1 cellular context compared by ENCODE assay signal in genomic region chr15:80989518-80990478, GRCh38.
TF ChIP-seq lines count a peak whose summit lies in the region.

TSS of gene MESD (minus strand) at chr15:80989819. CDS start at chr15:80989791, 28 bp downstream.

TF ChIP-seq in HepG2, 621 proteins besides CTCF, POLR2A, EP300 and RAD21 (continued from another document and continues in another):
- TF ChIP-seq ZSCAN21 (CRISPR knock-in tag; IDR thresholded peaks at IDR 0.05; ENCODE audit: borderline replicate concordance) (peak; percentile 79; the same call in 1 of the 2 replicates), ZNF766 (CRISPR knock-in tag; IDR thresholded peaks at IDR 0.05; ENCODE audit: borderline replicate concordance) (no peak), ZNF101 (CRISPR knock-in tag; IDR thresholded peaks at IDR 0.05; ENCODE audit: borderline replicate concordance, low read depth) (no peak), ZBTB14 (CRISPR knock-in tag; IDR thresholded peaks at IDR 0.05) (peak; percentile 67), SMAD9 (CRISPR knock-in tag; IDR thresholded peaks at IDR 0.05) (no peak), TBX3 (IDR thresholded peaks at IDR 0.05; ENCODE audit: borderline replicate concordance) (no peak), FOXA1 (IDR thresholded peaks at IDR 0.05) (no peak), FOXA1 (CRISPR knock-in tag; IDR thresholded peaks at IDR 0.05) (0 out of 2 replicates have a peak, but pooled peaks have one; percentile 8), PREB (CRISPR knock-in tag; IDR thresholded peaks at IDR 0.05) (0 out of 2 replicates have a peak, but pooled peaks have one; percentile 27), SIN3A (IDR thresholded peaks at IDR 0.05; ENCODE audit: borderline replicate concordance, low read depth, low read length) (peak; percentile 57; the same call in 1 of the 2 replicates), RBAK (CRISPR knock-in tag; IDR thresholded peaks at IDR 0.05) (no peak), ZNF784 (CRISPR knock-in tag; IDR thresholded peaks at IDR 0.05; ENCODE audit: borderline replicate concordance) (no peak), SIX1 (CRISPR knock-in tag; IDR thresholded peaks at IDR 0.05; ENCODE audit: borderline replicate concordance) (no peak), DNMT3B (CRISPR knock-in tag; conservative IDR thresholded peaks at IDR 0.05) (no peak), TSC22D2 (CRISPR knock-in tag; IDR thresholded peaks at IDR 0.05; ENCODE audit: borderline replicate concordance) (no peak), GPBP1L1 (CRISPR knock-in tag; IDR thresholded peaks at IDR 0.05) (no peak), POLR2G (IDR thresholded peaks at IDR 0.05; ENCODE audit: low read depth, low read length) (peak; percentile 91), NFE2L2 (IDR thresholded peaks at IDR 0.05; ENCODE audit: low read length) (no peak), MTERF4 (CRISPR knock-in tag; IDR thresholded peaks at IDR 0.05) (no peak), TFDP1 (CRISPR knock-in tag; IDR thresholded peaks at IDR 0.05; ENCODE audit: borderline replicate concordance) (peak; percentile 80; the same call in 1 of the 2 replicates), POGZ (CRISPR knock-in tag; IDR thresholded peaks at IDR 0.05) (peak; percentile 51; the same call in 1 of the 2 replicates), ASH2L (IDR thresholded peaks at IDR 0.05; ENCODE audit: insufficient read length, low read depth, low read length) (peak; percentile 74), ZNF335 (CRISPR knock-in tag; IDR thresholded peaks at IDR 0.05) (0 out of 2 replicates have a peak, but pooled peaks have one; percentile 31), ZFY (CRISPR knock-in tag; IDR thresholded peaks at IDR 0.05) (peak; percentile 84), ZHX1 (CRISPR knock-in tag; IDR thresholded peaks at IDR 0.05; ENCODE audit: low read depth) (0 out of 2 replicates have a peak, but pooled peaks have one; percentile 55), AGO2 (optimal IDR thresholded peaks at IDR 0.05; ENCODE audit: low read depth, low read length) (peak; percentile 53), ZNF143 (CRISPR knock-in tag; IDR thresholded peaks at IDR 0.05) (peak; percentile 43; the same call in 1 of the 2 replicates), SMARCC2 (IDR thresholded peaks at IDR 0.05) (no peak), HIC2 (CRISPR knock-in tag; IDR thresholded peaks at IDR 0.05; ENCODE audit: low read depth) (no peak), YEATS4 (CRISPR knock-in tag; IDR thresholded peaks at IDR 0.05; ENCODE audit: borderline replicate concordance) (peak; percentile 79), ZNF281 (CRISPR knock-in tag; IDR thresholded peaks at IDR 0.05; ENCODE audit: borderline replicate concordance) (0 out of 2 replicates have a peak, but pooled peaks have one; percentile 18), ZNF263 (CRISPR knock-in tag; IDR thresholded peaks at IDR 0.05) (0 out of 2 replicates have a peak, but pooled peaks have one; percentile 9), RBM39 (IDR thresholded peaks at IDR 0.05; ENCODE audit: low read depth, low read length, poor library complexity, severe bottlenecking) (peak; percentile 58), NFIB (CRISPR knock-in tag; IDR thresholded peaks at IDR 0.05; ENCODE audit: borderline replicate concordance) (no peak), RAD51 (IDR thresholded peaks at IDR 0.05; ENCODE audit: borderline replicate concordance) (no peak), ZNF570 (CRISPR knock-in tag; IDR thresholded peaks at IDR 0.05; ENCODE audit: borderline replicate concordance) (no peak), MZF1 (CRISPR knock-in tag; IDR thresholded peaks at IDR 0.05; ENCODE audit: borderline replicate concordance) (no peak), MATR3 (CRISPR knock-in tag; IDR thresholded peaks at IDR 0.05) (no peak), ZNF678 (CRISPR knock-in tag; IDR thresholded peaks at IDR 0.05) (no peak), ZNF274 (CRISPR knock-in tag; IDR thresholded peaks at IDR 0.05) (peak; percentile 78; the same call in 1 of the 2 replicates), ZNF687 (CRISPR knock-in tag; IDR thresholded peaks at IDR 0.05) (peak; percentile 82), ZNF670 (CRISPR knock-in tag; IDR thresholded peaks at IDR 0.05; ENCODE audit: borderline replicate concordance) (no peak), ZIK1 (CRISPR knock-in tag; IDR thresholded peaks at IDR 0.05; ENCODE audit: borderline replicate concordance, low read depth) (0 out of 2 replicates have a peak, but pooled peaks have one; percentile 55), RCOR2 (CRISPR knock-in tag; IDR thresholded peaks at IDR 0.05) (no peak)
